1 cellular context compared by ENCODE assay signal in genomic region chr13:80123945-80124344, GRCh38.
TF ChIP-seq lines count a peak whose summit lies in the region.

No MANE protein-coding gene starts in this region.

TF ChIP-seq in GM23338, 12 proteins besides CTCF, POLR2A, EP300 and RAD21 (continued from another document):
- no peak for TF ChIP-seq ZNF462 (CRISPR knock-in tag; IDR thresholded peaks at IDR 0.05)
- TF ChIP-seq EZH2phosphoT487 (IDR thresholded peaks at IDR 0.05; ENCODE audit: unreplicated experiment), result no peak
- TF ChIP-seq ZNF331 (CRISPR knock-in tag; IDR thresholded peaks at IDR 0.05; ENCODE audit: low read depth), result no peak
- no peak for TF ChIP-seq REST (IDR thresholded peaks at IDR 0.05; ENCODE audit: unreplicated experiment)
- no peak for TF ChIP-seq STAT1 (IDR thresholded peaks at IDR 0.05; ENCODE audit: unreplicated experiment)
- TF ChIP-seq JUNB (IDR thresholded peaks at IDR 0.05; ENCODE audit: unreplicated experiment), result no peak
